ENCODE assay signal across 1 cellular context in the genomic region with DNA sequence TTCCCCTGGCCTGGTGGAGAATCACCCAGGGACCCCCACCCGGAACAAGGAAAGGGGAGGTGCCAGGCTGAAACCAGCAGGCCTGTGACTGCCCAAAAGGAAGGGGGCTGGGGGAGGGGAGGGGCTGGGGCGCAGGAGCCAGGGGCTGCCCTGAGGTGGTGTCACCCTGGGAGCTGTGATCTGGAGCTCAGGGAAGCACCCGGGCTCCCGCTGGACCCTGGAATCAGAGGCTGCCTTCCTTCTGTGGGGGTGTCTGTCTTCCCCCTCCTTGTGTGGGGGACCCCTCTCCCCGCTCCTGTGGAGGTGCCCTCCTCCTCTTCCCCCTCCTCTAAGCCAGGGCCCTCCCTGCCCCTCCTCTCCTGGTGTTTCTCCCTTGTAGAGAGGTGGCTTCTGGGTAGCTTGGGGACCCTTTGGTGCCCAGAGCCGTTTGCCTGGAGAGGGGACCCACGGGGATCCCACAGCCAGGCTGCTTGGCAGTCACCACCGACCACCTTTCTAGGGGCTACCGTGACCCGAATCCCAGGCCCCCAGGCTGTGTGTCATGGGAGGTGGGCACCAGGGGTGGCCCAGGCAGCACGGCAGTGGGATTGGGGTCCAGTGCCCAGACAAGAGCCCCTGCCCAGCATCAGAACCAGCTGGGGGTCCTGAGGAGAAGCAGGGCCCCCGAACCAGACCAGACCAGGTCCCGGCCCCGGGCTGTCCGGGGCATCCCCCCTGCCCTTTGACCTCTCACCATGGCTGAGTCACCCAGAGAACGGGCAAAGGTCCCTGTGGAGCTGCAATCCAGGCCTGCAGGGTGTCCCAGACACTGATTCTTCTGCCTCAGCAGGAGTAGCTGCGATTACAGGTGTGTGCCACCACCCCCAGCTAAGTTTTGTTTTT.
TF ChIP-seq lines count a peak whose summit lies in the region.

No MANE protein-coding gene starts in this region.

TF ChIP-seq in GM23338, 12 proteins besides CTCF, POLR2A, EP300 and RAD21 (continued from another document):
- TF ChIP-seq, protein P1, sequence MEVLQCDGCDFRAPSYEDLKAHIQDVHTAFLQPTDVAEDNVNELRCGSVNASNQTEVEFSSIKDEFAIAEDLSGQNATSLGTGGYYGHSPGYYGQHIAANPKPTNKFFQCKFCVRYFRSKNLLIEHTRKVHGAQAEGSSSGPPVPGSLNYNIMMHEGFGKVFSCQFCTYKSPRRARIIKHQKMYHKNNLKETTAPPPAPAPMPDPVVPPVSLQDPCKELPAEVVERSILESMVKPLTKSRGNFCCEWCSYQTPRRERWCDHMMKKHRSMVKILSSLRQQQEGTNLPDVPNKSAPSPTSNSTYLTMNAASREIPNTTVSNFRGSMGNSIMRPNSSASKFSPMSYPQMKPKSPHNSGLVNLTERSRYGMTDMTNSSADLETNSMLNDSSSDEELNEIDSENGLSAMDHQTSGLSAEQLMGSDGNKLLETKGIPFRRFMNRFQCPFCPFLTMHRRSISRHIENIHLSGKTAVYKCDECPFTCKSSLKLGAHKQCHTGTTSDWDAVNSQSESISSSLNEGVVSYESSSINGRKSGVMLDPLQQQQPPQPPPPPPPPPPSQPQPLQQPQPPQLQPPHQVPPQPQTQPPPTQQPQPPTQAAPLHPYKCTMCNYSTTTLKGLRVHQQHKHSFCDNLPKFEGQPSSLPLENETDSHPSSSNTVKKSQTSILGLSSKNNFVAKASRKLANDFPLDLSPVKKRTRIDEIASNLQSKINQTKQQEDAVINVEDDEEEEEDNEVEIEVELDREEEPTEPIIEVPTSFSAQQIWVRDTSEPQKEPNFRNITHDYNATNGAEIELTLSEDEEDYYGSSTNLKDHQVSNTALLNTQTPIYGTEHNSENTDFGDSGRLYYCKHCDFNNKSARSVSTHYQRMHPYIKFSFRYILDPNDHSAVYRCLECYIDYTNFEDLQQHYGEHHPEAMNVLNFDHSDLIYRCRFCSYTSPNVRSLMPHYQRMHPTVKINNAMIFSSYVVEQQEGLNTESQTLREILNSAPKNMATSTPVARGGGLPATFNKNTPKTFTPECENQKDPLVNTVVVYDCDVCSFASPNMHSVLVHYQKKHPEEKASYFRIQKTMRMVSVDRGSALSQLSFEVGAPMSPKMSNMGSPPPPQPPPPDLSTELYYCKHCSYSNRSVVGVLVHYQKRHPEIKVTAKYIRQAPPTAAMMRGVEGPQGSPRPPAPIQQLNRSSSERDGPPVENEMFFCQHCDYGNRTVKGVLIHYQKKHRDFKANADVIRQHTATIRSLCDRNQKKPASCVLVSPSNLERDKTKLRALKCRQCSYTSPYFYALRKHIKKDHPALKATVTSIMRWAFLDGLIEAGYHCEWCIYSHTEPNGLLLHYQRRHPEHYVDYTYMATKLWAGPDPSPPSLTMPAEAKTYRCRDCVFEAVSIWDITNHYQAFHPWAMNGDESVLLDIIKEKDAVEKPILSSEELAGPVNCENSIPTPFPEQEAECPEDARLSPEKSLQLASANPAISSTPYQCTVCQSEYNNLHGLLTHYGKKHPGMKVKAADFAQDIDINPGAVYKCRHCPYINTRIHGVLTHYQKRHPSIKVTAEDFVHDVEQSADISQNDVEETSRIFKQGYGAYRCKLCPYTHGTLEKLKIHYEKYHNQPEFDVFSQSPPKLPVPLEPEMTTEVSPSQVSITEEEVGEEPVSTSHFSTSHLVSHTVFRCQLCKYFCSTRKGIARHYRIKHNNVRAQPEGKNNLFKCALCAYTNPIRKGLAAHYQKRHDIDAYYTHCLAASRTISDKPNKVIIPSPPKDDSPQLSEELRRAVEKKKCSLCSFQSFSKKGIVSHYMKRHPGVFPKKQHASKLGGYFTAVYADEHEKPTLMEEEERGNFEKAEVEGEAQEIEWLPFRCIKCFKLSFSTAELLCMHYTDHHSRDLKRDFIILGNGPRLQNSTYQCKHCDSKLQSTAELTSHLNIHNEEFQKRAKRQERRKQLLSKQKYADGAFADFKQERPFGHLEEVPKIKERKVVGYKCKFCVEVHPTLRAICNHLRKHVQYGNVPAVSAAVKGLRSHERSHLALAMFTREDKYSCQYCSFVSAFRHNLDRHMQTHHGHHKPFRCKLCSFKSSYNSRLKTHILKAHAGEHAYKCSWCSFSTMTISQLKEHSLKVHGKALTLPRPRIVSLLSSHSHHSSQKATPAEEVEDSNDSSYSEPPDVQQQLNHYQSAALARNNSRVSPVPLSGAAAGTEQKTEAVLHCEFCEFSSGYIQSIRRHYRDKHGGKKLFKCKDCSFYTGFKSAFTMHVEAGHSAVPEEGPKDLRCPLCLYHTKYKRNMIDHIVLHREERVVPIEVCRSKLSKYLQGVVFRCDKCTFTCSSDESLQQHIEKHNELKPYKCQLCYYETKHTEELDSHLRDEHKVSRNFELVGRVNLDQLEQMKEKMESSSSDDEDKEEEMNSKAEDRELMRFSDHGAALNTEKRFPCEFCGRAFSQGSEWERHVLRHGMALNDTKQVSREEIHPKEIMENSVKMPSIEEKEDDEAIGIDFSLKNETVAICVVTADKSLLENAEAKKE (CRISPR knock-in tag; IDR thresholded peaks at IDR 0.05), result no peak
